ENCODE assay signal across 23 cellular contexts in the genomic region with DNA sequence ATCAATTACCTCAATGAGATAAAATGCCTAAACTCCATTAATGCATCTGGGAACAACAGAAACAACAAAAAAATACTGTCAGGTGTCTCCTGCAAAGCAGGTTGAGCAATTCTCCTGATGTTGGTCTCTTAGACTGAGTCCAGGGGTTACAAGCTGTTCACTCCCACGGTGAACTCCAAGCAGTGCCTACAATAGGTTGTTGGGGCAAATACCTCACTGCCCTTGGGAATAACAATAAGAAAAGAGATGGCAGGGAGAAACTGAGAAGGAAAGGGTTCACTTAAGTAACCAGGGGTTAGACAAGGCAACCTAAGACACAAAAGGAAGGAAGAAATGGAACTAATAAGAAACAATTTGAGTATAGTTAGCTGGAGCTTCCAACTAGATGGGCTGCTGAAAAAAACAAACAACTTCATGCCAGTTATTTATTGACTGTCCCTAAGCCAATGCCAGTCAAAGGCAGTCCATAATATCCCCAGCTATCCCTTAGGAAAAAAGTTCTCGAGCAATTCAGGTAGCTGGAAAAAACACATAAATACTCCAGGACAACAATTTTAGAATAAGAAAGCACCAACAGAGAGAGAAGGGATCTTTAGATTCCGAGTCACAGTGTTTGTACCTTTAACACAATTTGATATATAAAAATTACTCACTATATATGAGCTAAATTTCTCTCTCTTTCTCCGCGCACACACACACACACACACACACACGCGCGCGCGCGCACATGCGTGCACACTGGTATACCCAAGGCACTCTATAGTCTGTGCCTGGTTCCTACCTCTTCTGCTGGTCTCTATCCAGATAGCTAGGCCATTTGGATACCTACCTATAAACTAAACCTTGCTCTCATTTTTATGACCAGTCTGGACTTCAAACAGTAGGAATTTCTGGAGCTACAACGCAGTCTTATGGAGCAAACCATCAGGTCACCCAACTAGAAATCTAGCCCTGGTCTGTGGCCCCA.
DNase-seq lines count a peak whose midpoint lies in the region; ATAC-seq, FAIRE-seq and TF ChIP-seq lines count a peak whose summit lies in the region.
"Had no signal": no experiment of that assay in that cellular context is flagged by ENCODE, and none has a peak within 500 bp of the region (broad histone marks: within the 10 kb centered on the region; RNA-seq: fewer than 3 reads in every experiment).

No MANE protein-coding gene starts in this region.

- no peak overlapping the region for H4K91ac ChIP-seq in H1 (replicated peaks; ENCODE audit: insufficient read length, low read length)

- no peak overlapping the region for H3K23ac ChIP-seq in H1 (ENCODE audit: insufficient read length)

- FAIRE-seq in H1 (lab: Jason Lieb, UNC) (no peak), HepG2 (lab: Jason Lieb, UNC) (no peak), pancreas (lab: Jason Lieb, UNC) (no peak)
- FAIRE-seq: G401.6 had no signal

- TF ChIP-seq POLR2A in H1 (IDR thresholded peaks at IDR 0.05; ENCODE audit: control extremely low read depth in 1 of 2, low read depth in 2 of 2, low read length in 2 of 2) = no peak
- no peak for TF ChIP-seq POLR2A in HepG2 (IDR thresholded peaks at IDR 0.05; ENCODE audit: insufficient read depth in 1 of 2, low read depth in 2 of 2, low read length in 2 of 2)
- no peak for TF ChIP-seq POLR2A in suprapubic skin (IDR thresholded peaks at IDR 0.05)

- TF ChIP-seq EP300 in H1 (IDR thresholded peaks at IDR 0.05; ENCODE audit: borderline replicate concordance in 1 of 2, low read depth in 2 of 2, low read length in 2 of 2) (no peak), HepG2 (IDR thresholded peaks at IDR 0.05; ENCODE audit: low read depth in 2 of 2, low read length in 2 of 2) (no peak), HepG2 (CRISPR knock-in tag; IDR thresholded peaks at IDR 0.05; ENCODE audit: borderline replicate concordance) (no peak), suprapubic skin (IDR thresholded peaks at IDR 0.05) (no peak)

- H2BK5ac ChIP-seq in H1 (ENCODE audit: low read depth, low read length) = no peak overlapping the region

- H2BK15ac ChIP-seq in H1 (ENCODE audit: low read length) = no peak overlapping the region

- H4K20me1 ChIP-seq in H1 (replicated peaks in 1 of 2; ENCODE audit: control insufficient read depth in 1 of 2, insufficient read depth in 2 of 2, low read length in 2 of 2) = no peaks in the 10 kb centered on the region
- no peaks in the 10 kb centered on the region for H4K20me1 ChIP-seq in HepG2 (ENCODE audit: insufficient read depth, low read length)

- DNase-seq in H1 (ENCODE audit: low read depth in 1 of 2, low spot score in 2 of 2) = no peak
- DNase-seq in HepG2 (ENCODE audit: low spot score) = peak; percentile 7
- peak in 3 of 6 donors; percentile 6 to 22 (median 17) for DNase-seq in pancreas
- DNase-seq in NCI-H748 (lab: John Stamatoyannopoulos, UW; ENCODE audit: unreplicated experiment) = no peak
- no peak for DNase-seq in pons (ENCODE audit: low spot score)
- no peak for DNase-seq in NCI-H1436 (lab: John Stamatoyannopoulos, UW)
- DNase-seq in suprapubic skin (ENCODE audit: low spot score in 2 of 2) = no peak
- DNase-seq: Caco-2; CD8-positive, alpha-beta T cell; HCEC 1CT; Karpas-422; NCI-H1092; NCI-H1417 treated with DMSO at 0.1 percent for 48 hours; NCI-H187 treated with DMSO at 0.1 percent for 48 hours; NCI-H446; NCI-H524 treated with DMSO at 0.1 percent for 48 hours; NCI-H82; NK-92 treated with Interleukin-12 subunit alpha and Interleukin-12 subunit beta, amount 100 ng/mL, for 24 hours; PC-3; SK-N-SH had no signal

- CTCF ChIA-PET in H1 (lab: Charles Lee; ENCODE audit: partially characterized antibody) = interaction anchor here (0.6 to 1.0 kb wide), 2 partner anchors 78 to 132 kb away, joined by 3 to 4 read pairs; no protein-coding TSS in a partner anchor
- CTCF ChIA-PET in HepG2 (lab: Yijun Ruan, JAX; ENCODE audit: low intra/inter-chr PET ratio, low total read pairs) = no interaction called here

- H3K4me2 ChIP-seq in H1 (ENCODE audit: insufficient read depth in 1 of 2, low read depth in 2 of 2, low read length in 2 of 2) (no peak overlapping the region), HepG2 (ENCODE audit: low read depth, low read length) (peak overlapping the region; percentile 15)
- H3K4me2 ChIP-seq: GM23338, SK-N-SH had no signal

- H3K27me3 ChIP-seq in H1 (replicated peaks in 1 of 4; ENCODE audit: control insufficient read depth in 3 of 4, extremely low read depth in 1 of 4, insufficient read depth in 3 of 4, low read length in 3 of 4) (no peaks in the 10 kb centered on the region), HepG2 (ENCODE audit: control insufficient read depth in 1 of 2, insufficient read depth in 2 of 2, low read length in 2 of 2) (0 out of 5 replicates have a peak, but pooled peaks cover 0 to 3% of the 10 kb centered on the region in 2 experiments), pancreas (no peaks in the 10 kb centered on the region), suprapubic skin (peaks cover 4% of the 10 kb centered on the region)

- ATAC-seq in HepG2 (peak; percentile 79), pancreas (peak; percentile 71 to 87 (median 84))
- ATAC-seq: CD8-positive, alpha-beta T cell; GM23338; PC-3 had no signal

- TF ChIP-seq CTCF in H1 (IDR thresholded peaks at IDR 0.05; ENCODE audit: control extremely low read depth in 1 of 3, insufficient read depth in 1 of 3, low read depth in 1 of 3, low read length in 3 of 3) = no peak
- TF ChIP-seq CTCF in HepG2 (CRISPR knock-in tag; IDR thresholded peaks at IDR 0.05) = no peak
- no peak for TF ChIP-seq CTCF in pancreas (IDR thresholded peaks at IDR 0.05)
- TF ChIP-seq CTCF in suprapubic skin (IDR thresholded peaks at IDR 0.05) = no peak

- POLR2A ChIA-PET in H1 (lab: Charles Lee; ENCODE audit: partially characterized antibody) = interaction anchor here (0.5 kb wide), 1 partner anchor 345 kb away, joined by 3 read pairs; no protein-coding TSS in a partner anchor
- POLR2A ChIA-PET in HepG2 (lab: Yijun Ruan, JAX) = no interaction called here

- H3K9ac ChIP-seq in H1 (replicated peaks in 1 of 4; ENCODE audit: extremely low read depth in 1 of 4, low read depth in 3 of 4, low read length in 3 of 4) (no peak overlapping the region), HepG2 (ENCODE audit: insufficient read depth, low read depth, low read length) (no peak overlapping the region)
- H3K9ac ChIP-seq: SK-N-SH had no signal

- H3K36me3 ChIP-seq in H1 (ENCODE audit: control insufficient read depth in 2 of 4, insufficient read depth in 4 of 4, low read length in 3 of 4) (no peaks in the 10 kb centered on the region), HepG2 (replicated peaks in 1 of 2; ENCODE audit: control insufficient read depth in 1 of 2, insufficient read depth in 2 of 2, low read length in 2 of 2) (no peaks in the 10 kb centered on the region), pancreas (no peaks in the 10 kb centered on the region), suprapubic skin (no peaks in the 10 kb centered on the region)

- intact Hi-C loops in HepG2 (cut with micrococcal nuclease; ENCODE audit: unreplicated experiment) (loop anchor here (1.0 kb wide), 1 partner anchor 95 kb away; no protein-coding TSS in a partner anchor), pancreas (cut with DNase I) (no loop called here)

- H3K4me1 ChIP-seq in H1 (replicated peaks in 1 of 4; ENCODE audit: control insufficient read depth in 3 of 4, insufficient read depth in 4 of 4, low read length in 3 of 4) (no peaks in the 10 kb centered on the region), HepG2 (ENCODE audit: insufficient read depth, low read length) (peaks cover 16% of the 10 kb centered on the region), pancreas (peaks cover 0 to 11% (median 4%) of the 10 kb centered on the region in 3 donors), suprapubic skin (no peaks in the 10 kb centered on the region)

- H3K56ac ChIP-seq in H1 (replicated peaks; ENCODE audit: insufficient read length, low read depth, low read length) = no peak overlapping the region

- H3K9me3 ChIP-seq in H1 (ENCODE audit: insufficient read depth in 2 of 2, low read depth in 1 of 2, low read length in 1 of 2) = no peaks in the 10 kb centered on the region
- H3K9me3 ChIP-seq in HepG2 (ENCODE audit: low read length) = no peaks in the 10 kb centered on the region
- no peaks in the 10 kb centered on the region for H3K9me3 ChIP-seq in pancreas
- H3K9me3 ChIP-seq in suprapubic skin = no peaks in the 10 kb centered on the region
- H3K9me3 ChIP-seq: Caco-2, SK-N-SH had no signal

- H3K23me2 ChIP-seq in H1 (ENCODE audit: low read depth, low read length) = no peaks in the 10 kb centered on the region

- H3K79me2 ChIP-seq in H1 (ENCODE audit: control insufficient read depth in 1 of 2, insufficient read depth in 2 of 2, low read length in 2 of 2) = no peaks in the 10 kb centered on the region
- H3K79me2 ChIP-seq in HepG2 (ENCODE audit: insufficient read depth, low read length) = no peaks in the 10 kb centered on the region

- H2BK120ac ChIP-seq in H1 (replicated peaks; ENCODE audit: low read depth, low read length) = no peak overlapping the region

- H4K8ac ChIP-seq in H1 (ENCODE audit: extremely low read depth, insufficient read depth, low read length) = no peak overlapping the region

- no peak overlapping the region for H3K18ac ChIP-seq in H1 (ENCODE audit: extremely low read depth, low read length)

- no peak overlapping the region for H3K4ac ChIP-seq in H1 (replicated peaks; ENCODE audit: insufficient read length, low read depth, low read length)

- H4K5ac ChIP-seq in H1 (ENCODE audit: insufficient read length, low read depth, low read length) = no peak overlapping the region

- H2BK20ac ChIP-seq in H1 (ENCODE audit: low read length) = no peak overlapping the region

- H3K4me3 ChIP-seq in H1 (ENCODE audit: extremely low read depth in 1 of 4, insufficient read depth in 2 of 4, low read depth in 3 of 4, low read length in 4 of 4) (no peak overlapping the region), HepG2 (replicated peaks in 1 of 3; ENCODE audit: insufficient read depth in 1 of 3, low read depth in 2 of 3, low read length in 3 of 3) (no peak overlapping the region), pancreas (no peak overlapping the region), suprapubic skin (no peak overlapping the region)
- H3K4me3 ChIP-seq: GM23338 had no signal

- H3K14ac ChIP-seq in H1 (ENCODE audit: insufficient read length) = no peak overlapping the region

- WGBS in H1 (ENCODE audit: extremely low coverage in 1 of 2, insufficient coverage in 1 of 2, insufficient read length in 1 of 2, insufficient replicate concordance in 2 of 2, low coverage in 1 of 2, low lambda C conversion rate in 2 of 2, missing lambda C conversion rate in 1 of 2), 2 experiments = 93% methylated on average over 13 of the region's 13 CpGs; no CpG with 5 or more reads in 1 of the 2 experiments
- WGBS in HepG2 (ENCODE audit: low lambda C conversion rate) = 81% methylated on average over 13 of the region's 13 CpGs
- WGBS in pancreas, 2 donors = 77 to 85% methylated on average over 13 of the region's 13 CpGs
- 88% methylated on average over 13 of the region's 13 CpGs for WGBS in suprapubic skin

- in situ Hi-C loops in HepG2 (cut with HindIII; ENCODE audit: extremely low pct_ligation_motif_present, low pct_unique_long_range_greater_than_20kb) = no loop called here

- H3K79me1 ChIP-seq in H1 (ENCODE audit: low read depth, low read length) = no peaks in the 10 kb centered on the region

- TF ChIP-seq RAD21 in H1 (IDR thresholded peaks at IDR 0.05 in 1 of 2, conservative IDR thresholded peaks at IDR 0.05 in 1 of 2; ENCODE audit: low read depth in 2 of 2, low read length in 2 of 2) = no peak
- TF ChIP-seq RAD21 in HepG2 (CRISPR knock-in tag; IDR thresholded peaks at IDR 0.05) = no peak

- H2BK12ac ChIP-seq in H1 (ENCODE audit: low read depth, low read length) = no peak overlapping the region

- BruUV-seq in HepG2 (replicated peaks; lab: Mats Ljungman, UMichigan) = no TSS peak

- H2AFZ ChIP-seq in H1 (ENCODE audit: low read length) (0 out of 2 replicates have a peak overlapping the region, but pooled peaks have one; percentile 51), HepG2 (ENCODE audit: low read length) (no peak overlapping the region)
- H2AFZ ChIP-seq: GM23338 had no signal

- no peak overlapping the region for H2AK5ac ChIP-seq in H1 (ENCODE audit: low read depth, low read length)

- H3K27ac ChIP-seq in H1 (ENCODE audit: low read depth, low read length) (no peak overlapping the region), HepG2 (ENCODE audit: extremely low read length, insufficient read depth, low read length) (no peak overlapping the region), pancreas (peak overlapping the region in 3 of 4 donors; percentile 38 to 65 (median 62)), suprapubic skin (no peak overlapping the region)
- H3K27ac ChIP-seq: C4-2B had no signal

Comparison
In these comparisons a context has a peak if more than half of its experiments do, and no peak if none do; other contexts are left out.
1. H3K27ac ChIP-seq: peak in pancreas (3 of 4); none in H1 (single experiment), HepG2 (single experiment) and suprapubic skin (single experiment).
2. Of the 41 proteins assayed by ChIP-seq in both HepG2 and H1: peak only in HepG2: CEBPB; only in H1: none; in both: none; in neither: 40.